1 cellular context compared by ENCODE assay signal in genomic region chr6:43262000-43262779, GRCh38.
TF ChIP-seq lines count a peak whose summit lies in the region.

No MANE protein-coding gene starts in this region.

TF ChIP-seq in HepG2, 621 proteins besides CTCF, POLR2A, EP300 and RAD21 (continued from another document and continues in another):
- TF ChIP-seq SIX4 (CRISPR knock-in tag; IDR thresholded peaks at IDR 0.05): no peak
- TF ChIP-seq ZNF180 (CRISPR knock-in tag; IDR thresholded peaks at IDR 0.05; ENCODE audit: borderline replicate concordance, low read depth): no peak
- TF ChIP-seq ZNF230 (CRISPR knock-in tag; IDR thresholded peaks at IDR 0.05): no peak
- no peak for TF ChIP-seq NFYB (CRISPR knock-in tag; IDR thresholded peaks at IDR 0.05)
- peak; percentile 71; the same call in 1 of the 2 replicates for TF ChIP-seq ERF (CRISPR knock-in tag; IDR thresholded peaks at IDR 0.05)
- TF ChIP-seq ZMYM4 (CRISPR knock-in tag; IDR thresholded peaks at IDR 0.05): peak; percentile 55; the same call in 1 of the 2 replicates
- TF ChIP-seq ZSCAN20 (CRISPR knock-in tag; IDR thresholded peaks at IDR 0.05; ENCODE audit: borderline replicate concordance): no peak
- TF ChIP-seq KDM6A (CRISPR knock-in tag; IDR thresholded peaks at IDR 0.05; ENCODE audit: low read depth): peak; percentile 30; the same call in 1 of the 2 replicates
- TF ChIP-seq ZNF235 (CRISPR knock-in tag; IDR thresholded peaks at IDR 0.05; ENCODE audit: borderline replicate concordance): no peak
- TF ChIP-seq ZBTB4 (CRISPR knock-in tag; IDR thresholded peaks at IDR 0.05; ENCODE audit: borderline replicate concordance): no peak
- no peak for TF ChIP-seq MEF2D (CRISPR knock-in tag; IDR thresholded peaks at IDR 0.05)
- no peak; the same call in 1 of the 2 replicates for TF ChIP-seq ZNF839 (CRISPR knock-in tag; IDR thresholded peaks at IDR 0.05; ENCODE audit: borderline replicate concordance)
- no peak for TF ChIP-seq RFXAP (CRISPR knock-in tag; IDR thresholded peaks at IDR 0.05; ENCODE audit: borderline replicate concordance)
- no peak for TF ChIP-seq ZNF232 (CRISPR knock-in tag; IDR thresholded peaks at IDR 0.05; ENCODE audit: borderline replicate concordance)
- TF ChIP-seq HOXA5 (CRISPR knock-in tag; IDR thresholded peaks at IDR 0.05): no peak
- TF ChIP-seq ZNF329 (CRISPR knock-in tag; IDR thresholded peaks at IDR 0.05; ENCODE audit: low read depth): no peak
- TF ChIP-seq IRF9 (CRISPR knock-in tag; IDR thresholded peaks at IDR 0.05; ENCODE audit: borderline replicate concordance): no peak; the same call in 1 of the 2 replicates
- TF ChIP-seq CBX2 (IDR thresholded peaks at IDR 0.05; ENCODE audit: low read depth, low read length): no peak
- no peak for TF ChIP-seq CBX2 (CRISPR knock-in tag; IDR thresholded peaks at IDR 0.05; ENCODE audit: low read depth)
- TF ChIP-seq PAXIP1 (CRISPR knock-in tag; conservative IDR thresholded peaks at IDR 0.05): peak; percentile 63
- TF ChIP-seq SNAPC2 (CRISPR knock-in tag; IDR thresholded peaks at IDR 0.05): no peak
- TF ChIP-seq ZNF33B (CRISPR knock-in tag; IDR thresholded peaks at IDR 0.05): no peak
- TF ChIP-seq PAWR (CRISPR knock-in tag; IDR thresholded peaks at IDR 0.05; ENCODE audit: borderline replicate concordance): no peak
- TF ChIP-seq MXD1 (CRISPR knock-in tag; IDR thresholded peaks at IDR 0.05): 0 out of 2 replicates have a peak, but pooled peaks have one; percentile 13
- TF ChIP-seq KLF12 (CRISPR knock-in tag; IDR thresholded peaks at IDR 0.05; ENCODE audit: borderline replicate concordance): no peak
- no peak for TF ChIP-seq TCF7 (IDR thresholded peaks at IDR 0.05; ENCODE audit: low read depth)
- TF ChIP-seq MZF1 (CRISPR knock-in tag; IDR thresholded peaks at IDR 0.05; ENCODE audit: borderline replicate concordance): no peak
- no peak for TF ChIP-seq PAX8 (CRISPR knock-in tag; IDR thresholded peaks at IDR 0.05; ENCODE audit: borderline replicate concordance)
- no peak for TF ChIP-seq TFE3 (CRISPR knock-in tag; IDR thresholded peaks at IDR 0.05)
- no peak for TF ChIP-seq ZNF75D (CRISPR knock-in tag; IDR thresholded peaks at IDR 0.05; ENCODE audit: borderline replicate concordance)
- TF ChIP-seq THRA (CRISPR knock-in tag; IDR thresholded peaks at IDR 0.05; ENCODE audit: borderline replicate concordance): peak; percentile 67; the same call in 1 of the 2 replicates
- peak; percentile 73 for TF ChIP-seq HDAC1 (CRISPR knock-in tag; IDR thresholded peaks at IDR 0.05)
- TF ChIP-seq MEIS2 (CRISPR knock-in tag; IDR thresholded peaks at IDR 0.05): no peak; the same call in 1 of the 2 replicates
- TF ChIP-seq ZNF276 (CRISPR knock-in tag; IDR thresholded peaks at IDR 0.05; ENCODE audit: low read depth): no peak
- TF ChIP-seq ZNF841 (CRISPR knock-in tag; IDR thresholded peaks at IDR 0.05; ENCODE audit: borderline replicate concordance): no peak
- TF ChIP-seq NCOA2 (CRISPR knock-in tag; IDR thresholded peaks at IDR 0.05): peak; percentile 65
- TF ChIP-seq TBP (CRISPR knock-in tag; IDR thresholded peaks at IDR 0.05): no peak
- TF ChIP-seq NCOA1 (CRISPR knock-in tag; IDR thresholded peaks at IDR 0.05): no peak
- TF ChIP-seq DNMT3B (CRISPR knock-in tag; conservative IDR thresholded peaks at IDR 0.05): no peak
- TF ChIP-seq HIVEP1 (CRISPR knock-in tag; IDR thresholded peaks at IDR 0.05): no peak
- TF ChIP-seq ZNF816 (CRISPR knock-in tag; IDR thresholded peaks at IDR 0.05; ENCODE audit: borderline replicate concordance): no peak
- no peak for TF ChIP-seq ZNF552 (CRISPR knock-in tag; IDR thresholded peaks at IDR 0.05; ENCODE audit: borderline replicate concordance)
- TF ChIP-seq SP5 (CRISPR knock-in tag; IDR thresholded peaks at IDR 0.05; ENCODE audit: borderline replicate concordance, low read depth): no peak
- TF ChIP-seq ZNF616 (CRISPR knock-in tag; IDR thresholded peaks at IDR 0.05; ENCODE audit: low read depth): no peak
- no peak for TF ChIP-seq NFKBIZ (CRISPR knock-in tag; IDR thresholded peaks at IDR 0.05)
- no peak for TF ChIP-seq POLR2AphosphoS5 (IDR thresholded peaks at IDR 0.05; ENCODE audit: low read depth, low read length)
- TF ChIP-seq ZNF746 (CRISPR knock-in tag; IDR thresholded peaks at IDR 0.05): no peak
